In the genomic region with DNA sequence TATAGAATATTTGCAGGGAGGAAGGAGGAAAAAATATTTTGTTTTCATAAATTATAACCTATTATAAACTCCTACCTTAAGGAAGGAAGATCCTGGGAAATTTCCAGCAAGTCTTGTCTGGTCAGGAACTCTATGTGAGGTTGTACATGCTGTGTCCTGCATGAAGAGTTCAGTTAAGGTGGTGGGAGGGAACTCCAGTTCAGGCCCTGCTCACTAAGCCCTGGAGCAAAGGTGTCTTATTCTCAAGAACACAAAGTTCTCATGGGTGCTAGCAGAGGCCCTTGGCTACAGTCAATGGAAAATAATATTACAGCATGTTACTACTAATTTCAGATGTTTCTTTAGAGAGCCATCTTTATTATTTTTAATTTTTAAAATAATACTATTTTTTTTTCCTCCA, we compare ENCODE assay signal across 18 cellular contexts. TPM values are rescaled to one million over a fixed set of nuclear protein-coding genes. Genes with fewer than 3 reads are reported as not detected.
DNase-seq lines count a peak whose midpoint lies in the region; TF ChIP-seq lines count a peak whose summit lies in the region.
"Had no signal": no experiment of that assay in that cellular context is flagged by ENCODE, and none has a peak within 500 bp of the region (broad histone marks: within the 10 kb centered on the region; RNA-seq: fewer than 3 reads in every experiment).

No MANE protein-coding gene starts in this region.

- H3K27me3 ChIP-seq in esophagus (ENCODE audit: control insufficient read depth in 1 of 2, insufficient read depth in 2 of 2, low read length in 2 of 2) (no peaks in the 10 kb centered on the region), prostate gland (replicated peaks; ENCODE audit: insufficient read depth) (no peaks in the 10 kb centered on the region), tibial nerve (no peaks in the 10 kb centered on the region)
- H3K27me3 ChIP-seq: SJCRH30 had no signal

- no peak overlapping the region for H3K27ac Mint-ChIP-seq in MCF 10A (ENCODE audit: low read depth, unreplicated experiment)

- TF ChIP-seq CTCF in MCF 10A (IDR thresholded peaks at IDR 0.05; ENCODE audit: unreplicated experiment) (no peak), prostate gland (IDR thresholded peaks at IDR 0.05) (no peak), tibial nerve (IDR thresholded peaks at IDR 0.05) (no peak)

- no peaks in the 10 kb centered on the region for H3K9me3 ChIP-seq in esophagus (ENCODE audit: control insufficient read depth in 2 of 2, insufficient read depth in 1 of 2, low read depth in 1 of 2, low read length in 1 of 2)
- H3K9me3 ChIP-seq in prostate gland, result no peaks in the 10 kb centered on the region
- no peaks in the 10 kb centered on the region for H3K9me3 ChIP-seq in tibial nerve

- H3K36me3 ChIP-seq in esophagus (ENCODE audit: control insufficient read depth in 2 of 2, insufficient read depth in 2 of 2, low read length in 1 of 2) (no peaks in the 10 kb centered on the region), prostate gland (no peaks in the 10 kb centered on the region), tibial nerve (no peaks in the 10 kb centered on the region)
- H3K36me3 ChIP-seq: SJCRH30 had no signal

- H3K4me3 Mint-ChIP-seq in MCF 10A (ENCODE audit: unreplicated experiment), result peak overlapping the region; percentile 30

- peak overlapping the region; percentile 58 to 74 for H3K27ac ChIP-seq in esophagus (ENCODE audit: low read depth in 2 of 2, low read length in 1 of 2)
- H3K27ac ChIP-seq in prostate gland, result peak overlapping the region in 1 of 2 donors; percentile 23
- H3K27ac ChIP-seq in tibial nerve, result peak overlapping the region in 1 of 4 donors; percentile 45
- H3K27ac ChIP-seq: SJCRH30 had no signal

- intact Hi-C loops in MCF 10A (cut with micrococcal nuclease), result loop anchor here (5.0 kb wide), 1 partner anchor 92 kb away; no protein-coding TSS in a partner anchor
- intact Hi-C loops in prostate gland (cut with DNase I), result loop anchor here (5.0 kb wide), 1 partner anchor 63 kb away; no protein-coding TSS in a partner anchor

- peak in 1 of 2 donors; percentile 7 for TF ChIP-seq EP300 in tibial nerve (IDR thresholded peaks at IDR 0.05)

- DNase-seq in HPDE6-E6E7 (ENCODE audit: extremely low spot score) (peak; percentile 38), MCF 10A (ENCODE audit: unreplicated experiment) (peak; percentile 65), prostate gland (ENCODE audit: low spot score) (peak; percentile 67), tibial nerve (ENCODE audit: low spot score in 2 of 2) (no peak), mesenteric fat pad (ENCODE audit: low spot score) (no peak)
- DNase-seq in NK-92 treated with Interleukin-12 subunit alpha and Interleukin-12 subunit beta, amount 100 ng/mL, for 24 hours (lab: John Stamatoyannopoulos, UW), result no peak
- DNase-seq in activated CD4-positive, alpha-beta T cell treated with anti-CD3 and anti-CD28 coated beads, Interleukin-2, amount 50 U/mL, for 1 hour, result no peak
- DNase-seq: 8988T, ACHN, Calu3, DND-41, KBM-7, MM.1S, NCI-H2029, NCI-H446 treated with DMSO at 0.1 percent for 48 hours, NCI-H526 treated with DMSO at 0.1 percent for 48 hours, SJCRH30 had no signal

- H3K36me3 Mint-ChIP-seq in MCF 10A (ENCODE audit: insufficient read depth, unreplicated experiment), result no peaks in the 10 kb centered on the region

- TF ChIP-seq POLR2A in prostate gland (IDR thresholded peaks at IDR 0.05), result no peak
- TF ChIP-seq POLR2A in tibial nerve (IDR thresholded peaks at IDR 0.05), result no peak

- CTCF ChIA-PET in MCF 10A (lab: Yijun Ruan, JAX), result interaction anchor here (0.7 to 1.5 kb wide), 2 partner anchors 13 to 94 kb away, joined by 3 to 4 read pairs; no protein-coding TSS in a partner anchor

- no peaks in the 10 kb centered on the region for H3K9me3 Mint-ChIP-seq in MCF 10A (ENCODE audit: unreplicated experiment)

- H3K27me3 Mint-ChIP-seq in MCF 10A (ENCODE audit: insufficient read depth, unreplicated experiment), result no peaks in the 10 kb centered on the region

- H3K4me3 ChIP-seq in esophagus (ENCODE audit: low read depth in 1 of 2, low read length in 2 of 2) (no peak overlapping the region), prostate gland (no peak overlapping the region), tibial nerve (no peak overlapping the region)
- H3K4me3 ChIP-seq: SJCRH30 had no signal

- no peaks in the 10 kb centered on the region for H3K4me1 ChIP-seq in esophagus (ENCODE audit: control insufficient read depth in 2 of 2, insufficient read depth in 2 of 2, low read length in 1 of 2)
- no peaks in the 10 kb centered on the region for H3K4me1 ChIP-seq in prostate gland (replicated peaks)
- peaks cover 0 to 30% (median 6%) of the 10 kb centered on the region in 4 donors for H3K4me1 ChIP-seq in tibial nerve

- POLR2A ChIA-PET in MCF 10A (lab: Yijun Ruan, JAX), result interaction anchor here (0.6 kb wide), 1 partner anchor 192 kb away, joined by 3 read pairs; no protein-coding TSS in a partner anchor

- H3K4me1 Mint-ChIP-seq in MCF 10A (ENCODE audit: insufficient read depth, unreplicated experiment), result peaks cover 13% of the 10 kb centered on the region

- BruUV-seq in MCF 10A (replicated peaks; lab: Mats Ljungman, UMichigan), result no TSS peak

RNA-seq across cellular contexts. Expression of a gene that starts 3.8 kb away (rescaled TPM):
- total RNA-seq in MCF 10A (2022), result 37.7 and 70.8 TPM in 2 replicates
- polyA plus RNA-seq in esophagus, result 10 to 100 TPM; 12.1 to 15.5 TPM
- 10 to 100 TPM; 18.4 to 20.4 TPM for total RNA-seq in prostate gland
- 100 to 1,000 TPM in 2 of 4 donors, 10 to 100 TPM in 2; 76.5 to 130 (median 92.2) TPM for total RNA-seq in tibial nerve
- total RNA-seq in mesenteric fat pad, result 40.5 TPM

Comparison
In these comparisons a context has a peak if more than half of its experiments do, and no peak if none do; other contexts are left out.
1. DNase-seq: peak in HPDE6-E6E7 (single experiment), MCF 10A (single experiment) and prostate gland (single experiment); none in tibial nerve (0 of 2), mesenteric fat pad (single experiment), NK-92 treated with Interleukin-12 subunit alpha and Interleukin-12 subunit beta, amount 100 ng/mL, for 24 hours (single experiment) and activated CD4-positive, alpha-beta T cell treated with anti-CD3 and anti-CD28 coated beads, Interleukin-2, amount 50 U/mL, for 1 hour (single experiment).